In the genomic region with DNA sequence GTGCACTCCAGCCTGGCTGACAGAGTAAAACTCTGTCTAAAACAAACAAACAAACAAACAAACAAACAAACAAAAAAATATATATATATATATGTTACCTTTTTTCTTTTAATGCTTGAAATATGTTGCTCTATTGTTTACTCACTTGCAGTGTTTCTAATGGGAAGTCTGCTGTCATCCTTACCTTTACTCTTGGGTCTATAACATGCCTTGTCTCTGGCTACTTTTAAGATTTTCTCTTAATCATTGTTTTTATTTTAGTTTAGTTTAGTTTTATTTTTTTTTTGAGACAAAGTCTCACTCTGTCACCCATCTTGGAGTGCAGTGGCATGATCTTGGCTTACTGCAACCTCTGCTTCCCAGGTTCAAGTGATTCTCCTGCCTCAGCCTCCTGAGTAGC, we compare ENCODE assay signal across 1 cellular context.
TF ChIP-seq lines count a peak whose summit lies in the region.

No MANE protein-coding gene starts in this region.

TF ChIP-seq in A549, 52 proteins besides CTCF, POLR2A, EP300 and RAD21 (continued from another document):
- TF ChIP-seq PBX3 (IDR thresholded peaks at IDR 0.05): no peak
